8 cellular contexts compared by ENCODE assay signal in genomic region chr13:113151745-113152707, GRCh38. TPM values are rescaled to one million over a fixed set of nuclear protein-coding genes. Genes with fewer than 3 reads are reported as not detected.
DNase-seq lines count a peak whose midpoint lies in the region; ATAC-seq and TF ChIP-seq lines count a peak whose summit lies in the region.
"Had no signal": no experiment of that assay in that cellular context is flagged by ENCODE, and none has a peak within 500 bp of the region (broad histone marks: within the 10 kb centered on the region; RNA-seq: fewer than 3 reads in every experiment).

No MANE protein-coding gene starts in this region.

- in situ Hi-C loops in GM13977 (cut with MboI; ENCODE audit: low pct_unique_long_range_greater_than_20kb, low sequenced_read_pairs, unreplicated experiment) = no loop called here

- TF ChIP-seq CTCF in GM13977 (IDR thresholded peaks at IDR 0.05; ENCODE audit: extremely low read depth, insufficient read depth, missing control alignments) (no peak), foreskin fibroblast (IDR thresholded peaks at IDR 0.05; ENCODE audit: low read depth, low read length) (no peak)

- intact Hi-C loops in activated CD4-positive, alpha-beta memory T cell treated with anti-CD3 and anti-CD28 coated beads for 36 hours (cut with micrococcal nuclease) = loop anchor here (2.0 to 10.0 kb wide), 3 partner anchors 57 to 187 kb away; partner anchors contain the start of genes CUL4A, LAMP1, MCF2L and PCID2

- peak overlapping the region; percentile 55 for H3K4me3 Mint-ChIP-seq in activated CD4-positive, alpha-beta memory T cell treated with anti-CD3 and anti-CD28 coated beads for 36 hours

- peaks cover 17% of the 10 kb centered on the region for H3K9me3 Mint-ChIP-seq in activated CD4-positive, alpha-beta memory T cell treated with anti-CD3 and anti-CD28 coated beads for 36 hours

- no peak for ATAC-seq in GM19023 (IDR thresholded peaks at IDR 0.05; ENCODE audit: unreplicated experiment)

- CTCF ChIA-PET in activated CD4-positive, alpha-beta memory T cell treated with anti-CD3 and anti-CD28 coated beads for 36 hours (lab: Charles Lee) = no interaction called here

- H3K4me3 ChIP-seq in foreskin fibroblast (ENCODE audit: low read depth in 1 of 2, low read length in 2 of 2) = peak overlapping the region; percentile 19 to 24

- peaks cover 4% of the 10 kb centered on the region for H3K36me3 Mint-ChIP-seq in activated CD4-positive, alpha-beta memory T cell treated with anti-CD3 and anti-CD28 coated beads for 36 hours

- H3K27me3 Mint-ChIP-seq in activated CD4-positive, alpha-beta memory T cell treated with anti-CD3 and anti-CD28 coated beads for 36 hours = peaks cover 2% of the 10 kb centered on the region

- peaks cover 16% of the 10 kb centered on the region for H3K4me1 Mint-ChIP-seq in activated CD4-positive, alpha-beta memory T cell treated with anti-CD3 and anti-CD28 coated beads for 36 hours (ENCODE audit: low read depth)

- DNase-seq in GM13977 (ENCODE audit: low spot score) (peak; percentile 63), foreskin fibroblast (peak; percentile 60 to 79), renal cortical epithelial cell (ENCODE audit: low read depth) (peak; percentile 18), SIG-M5 (lab: John Stamatoyannopoulos, UW) (no peak), NOMO-1 treated with dmso at 0.1 percent for 144 hours (lab: John Stamatoyannopoulos, UW; ENCODE audit: unreplicated experiment) (no peak)
- DNase-seq in activated CD4-positive, alpha-beta memory T cell treated with anti-CD3 and anti-CD28 coated beads for 36 hours = peak; percentile 43
- DNase-seq: activated gamma-delta T cell treated with Interleukin-2 at 50 U/mL for 16 hours had no signal

- POLR2A ChIA-PET in activated CD4-positive, alpha-beta memory T cell treated with anti-CD3 and anti-CD28 coated beads for 36 hours (lab: Charles Lee) = no interaction called here

- H3K27ac Mint-ChIP-seq in activated CD4-positive, alpha-beta memory T cell treated with anti-CD3 and anti-CD28 coated beads for 36 hours = no peak overlapping the region

RNA-seq across cellular contexts. Expression of gene PROZ, which starts 6.4 kb away (rescaled TPM):
- not detected for total RNA-seq in activated CD4-positive, alpha-beta memory T cell treated with anti-CD3 and anti-CD28 coated beads for 36 hours
- not detected in 2 replicates for total RNA-seq in renal cortical epithelial cell

RNA-seq across cellular contexts. Expression of gene F10, which starts 29.4 kb away (rescaled TPM):
- total RNA-seq in activated CD4-positive, alpha-beta memory T cell treated with anti-CD3 and anti-CD28 coated beads for 36 hours = not detected
- 0.10 and 1.0 TPM in 2 replicates for total RNA-seq in renal cortical epithelial cell

RNA-seq across cellular contexts. Expression of gene F7, which starts 46.4 kb away (rescaled TPM):
- total RNA-seq in activated CD4-positive, alpha-beta memory T cell treated with anti-CD3 and anti-CD28 coated beads for 36 hours = under 1 TPM; 0.29 to 0.56 TPM
- total RNA-seq in renal cortical epithelial cell = 0.30 TPM in 1 of 2 replicates, not detected in the other

RNA-seq across cellular contexts. Expression of gene PCID2, which starts 56.4 kb away (rescaled TPM):
- 10 to 100 TPM; 66.6 to 72.4 TPM for total RNA-seq in activated CD4-positive, alpha-beta memory T cell treated with anti-CD3 and anti-CD28 coated beads for 36 hours
- total RNA-seq in renal cortical epithelial cell = 54.2 and 71.9 TPM in 2 replicates

RNA-seq across cellular contexts. Expression of gene CUL4A, which starts 57.4 kb away (rescaled TPM):
- total RNA-seq in activated CD4-positive, alpha-beta memory T cell treated with anti-CD3 and anti-CD28 coated beads for 36 hours = 10 to 100 TPM; 65.9 to 70.2 TPM
- total RNA-seq in renal cortical epithelial cell = 130 and 156 TPM in 2 replicates

Comparison
In these comparisons a context has a peak if more than half of its experiments do, and no peak if none do; other contexts are left out.
1. DNase-seq: peak in GM13977 (single experiment), activated CD4-positive, alpha-beta memory T cell treated with anti-CD3 and anti-CD28 coated beads for 36 hours (single experiment), foreskin fibroblast (2 of 2) and renal cortical epithelial cell (single experiment); none in SIG-M5 (single experiment) and NOMO-1 treated with dmso at 0.1 percent for 144 hours (single experiment).